In the genomic region with DNA sequence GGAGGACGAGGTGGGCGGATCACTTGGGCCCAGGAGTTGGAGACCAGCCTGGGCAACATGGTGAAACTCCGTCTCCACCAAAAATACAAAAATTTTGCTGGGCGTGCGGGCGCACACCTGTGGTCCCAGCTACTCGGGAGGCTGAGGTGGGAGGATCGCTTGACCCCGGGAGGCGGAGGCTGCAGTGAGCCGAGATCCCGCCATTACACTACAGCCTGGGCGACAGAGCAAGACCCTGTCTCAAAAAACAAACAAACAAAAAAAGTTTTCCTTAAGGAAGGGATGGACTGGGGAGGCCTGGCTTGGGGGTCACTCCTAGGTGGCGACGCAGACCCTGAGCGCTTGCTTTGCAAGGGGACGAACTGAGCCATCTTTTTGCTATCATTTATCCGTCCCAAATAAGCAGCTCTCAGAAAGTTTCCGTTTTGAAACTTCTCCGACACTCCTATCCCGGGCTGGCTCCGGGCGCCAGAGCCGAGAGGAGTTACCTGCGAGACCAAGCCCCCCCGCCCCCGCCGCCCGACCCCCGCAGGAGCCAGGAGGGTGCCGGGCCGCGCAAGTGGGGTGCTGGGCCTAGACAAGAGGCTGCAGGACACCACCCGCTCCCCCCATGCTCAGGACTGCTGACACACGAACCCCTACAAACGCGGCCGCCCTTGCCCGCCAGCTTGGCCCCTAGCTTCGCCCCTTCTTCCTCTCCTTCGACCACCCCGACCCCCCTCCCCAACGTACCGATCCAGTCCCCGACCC, we compare ENCODE assay signal across 8 cellular contexts. TPM values are rescaled to one million over a fixed set of nuclear protein-coding genes. Genes with fewer than 3 reads are reported as not detected.
DNase-seq lines count a peak whose midpoint lies in the region; ATAC-seq and TF ChIP-seq lines count a peak whose summit lies in the region.

No MANE protein-coding gene starts in this region.

- H3K27me3 Mint-ChIP-seq in chondrocyte (ENCODE audit: low read depth) = no peaks in the 10 kb centered on the region

- no peaks in the 10 kb centered on the region for H3K9me3 Mint-ChIP-seq in chondrocyte (ENCODE audit: low read depth)

- H3K27ac ChIP-seq in HUES64 (ENCODE audit: low read depth, low read length) (no peak overlapping the region), stomach smooth muscle (ENCODE audit: low read length) (no peak overlapping the region)

- peaks cover 5% of the 10 kb centered on the region for H3K4me1 ChIP-seq in HUES64 (ENCODE audit: insufficient read depth, low read length)
- H3K4me1 ChIP-seq in stomach smooth muscle (ENCODE audit: control insufficient read depth, insufficient read depth, low read length) = peaks cover 8% of the 10 kb centered on the region

- TF ChIP-seq POLR2A in lower leg skin (IDR thresholded peaks at IDR 0.05) = no peak

- peak overlapping the region; percentile 92 for H3K4me3 Mint-ChIP-seq in chondrocyte (ENCODE audit: unreplicated experiment)

- intact Hi-C loops in lower leg skin (cut with DNase I; ENCODE audit: low total_unique reads) = no loop called here

- H3K9ac ChIP-seq in HUES64 (ENCODE audit: low read depth, low read length) (peak overlapping the region; percentile 59), stomach smooth muscle (ENCODE audit: low read length in 2 of 2) (peak overlapping the region; percentile 55 to 63)

- DNase-seq in chondrocyte (ENCODE audit: low spot score) (peak; percentile 89), lower leg skin (ENCODE audit: low spot score in 2 of 2) (no peak), NCI-H748 treated with DMSO at 0.1 percent for 48 hours (lab: John Stamatoyannopoulos, UW) (no peak), midbrain (lab: John Stamatoyannopoulos, UW) (no peak), NAMALWA (ENCODE audit: low spot score) (no peak)

- peaks cover 71% of the 10 kb centered on the region for H3K4me1 Mint-ChIP-seq in chondrocyte (ENCODE audit: low read depth)

- H3K27me3 ChIP-seq in HUES64 (ENCODE audit: insufficient read depth, low read length) = peaks cover 46% of the 10 kb centered on the region
- H3K27me3 ChIP-seq in stomach smooth muscle (ENCODE audit: control insufficient read depth in 1 of 2, insufficient read depth in 2 of 2, low read length in 2 of 2) = no peaks in the 10 kb centered on the region

- peaks cover 6% of the 10 kb centered on the region for H3K36me3 Mint-ChIP-seq in chondrocyte (ENCODE audit: low read depth)

- peak overlapping the region; percentile 51 for H3K27ac Mint-ChIP-seq in chondrocyte (ENCODE audit: unreplicated experiment)

- no peaks in the 10 kb centered on the region for H3K36me3 ChIP-seq in HUES64 (ENCODE audit: insufficient read depth, low read length)
- H3K36me3 ChIP-seq in stomach smooth muscle (ENCODE audit: control insufficient read depth in 2 of 2, insufficient read depth in 2 of 2, low read length in 2 of 2) = no peaks in the 10 kb centered on the region

- H3K4me3 ChIP-seq in HUES64 (ENCODE audit: low read length) (peak overlapping the region; percentile 77), lower leg skin (ENCODE audit: low read depth, poor library complexity, severe bottlenecking) (peak overlapping the region; percentile 64), stomach smooth muscle (ENCODE audit: low read length in 2 of 2) (peak overlapping the region; percentile 47 to 84)

- WGBS in HUES64 = 38% methylated on average over 45 of the region's 45 CpGs
- WGBS in lower leg skin, 2 donors = 34 to 36% methylated on average over 35 to 39 of the region's 45 CpGs

- TF ChIP-seq CTCF in chondrocyte (IDR thresholded peaks at IDR 0.05) (no peak), lower leg skin (IDR thresholded peaks at IDR 0.05) (no peak)

- ATAC-seq in GM21529 (IDR thresholded peaks at IDR 0.05; ENCODE audit: unreplicated experiment) = no peak

- H3K9me3 ChIP-seq in HUES64 (ENCODE audit: insufficient read depth, low read depth, low read length) (no peaks in the 10 kb centered on the region), stomach smooth muscle (ENCODE audit: control insufficient read depth in 2 of 2, low read length in 2 of 2) (no peaks in the 10 kb centered on the region)

RNA-seq across cellular contexts. Expression of a gene that starts 0.7 kb away (rescaled TPM):
- polyA plus RNA-seq in HUES64 (2013, experiment 1 of 2) = 0.30 TPM
- 0.57 TPM for polyA plus RNA-seq in HUES64 (2013, experiment 2 of 2)
- total RNA-seq in chondrocyte (46.5 to 86.6 TPM (median 47.7 TPM) in 3 replicates), lower leg skin (10 to 100 TPM; 18.3 to 52.0 (median 34.1) TPM)
